ENCODE assay signal across 9 cellular contexts in genomic region chr10:3069876-3070275, GRCh38. TPM values are rescaled to one million over a fixed set of nuclear protein-coding genes. Genes with fewer than 3 reads are reported as not detected.
DNase-seq lines count a peak whose midpoint lies in the region; ATAC-seq and TF ChIP-seq lines count a peak whose summit lies in the region.
"Had no signal": no experiment of that assay in that cellular context is flagged by ENCODE, and none has a peak within 500 bp of the region (broad histone marks: within the 10 kb centered on the region; RNA-seq: fewer than 3 reads in every experiment).

No MANE protein-coding gene starts in this region.

- H3K36me3 ChIP-seq in CD4-positive, alpha-beta memory T cell (ENCODE audit: insufficient read depth, low read length), result no peaks in the 10 kb centered on the region
- no peaks in the 10 kb centered on the region for H3K36me3 ChIP-seq in gastrocnemius medialis

- H3K9me3 Mint-ChIP-seq in CD4-positive, alpha-beta memory T cell, result peaks cover 0 to 2% (median 0%) of the 10 kb centered on the region in 8 donors
- no peaks in the 10 kb centered on the region for H3K9me3 Mint-ChIP-seq in HFFc6
- H3K9me3 Mint-ChIP-seq in activated naive CD8-positive, alpha-beta T cell treated with anti-CD3 and anti-CD28 coated beads, Interleukin-2, amount 10 ng/mL, durations not matched to agents 7 days and 5 days, result no peaks in the 10 kb centered on the region
- H3K9me3 Mint-ChIP-seq in naive thymus-derived CD8-positive, alpha-beta T cell, result no peaks in the 10 kb centered on the region

- peaks cover 0 to 1% of the 10 kb centered on the region in 2 donors for H3K27me3 Mint-ChIP-seq in CD4-positive, alpha-beta memory T cell
- H3K27me3 Mint-ChIP-seq in HFFc6 (ENCODE audit: insufficient read depth), result no peaks in the 10 kb centered on the region; the same call in 1 of the 2 replicates
- H3K27me3 Mint-ChIP-seq in activated naive CD8-positive, alpha-beta T cell treated with anti-CD3 and anti-CD28 coated beads, Interleukin-2, amount 10 ng/mL, durations not matched to agents 7 days and 5 days, result peaks cover 10% of the 10 kb centered on the region
- H3K27me3 Mint-ChIP-seq in naive thymus-derived CD8-positive, alpha-beta T cell, result no peaks in the 10 kb centered on the region

- in situ Hi-C loops in gastrocnemius medialis (cut with MboI; ENCODE audit: low sequenced_read_pairs in 4 of 4), result no loop called here

- no peak for TF ChIP-seq POLR2A in gastrocnemius medialis (IDR thresholded peaks at IDR 0.05)

- no peak for DNase-seq in CD4-positive, alpha-beta memory T cell
- DNase-seq in HFFc6 (no peak), NOMO-1 treated with DMSO at 0.1 percent for 48 hours (lab: John Stamatoyannopoulos, UW; ENCODE audit: unreplicated experiment) (no peak), gastrocnemius medialis (no peak), HK-2 (ENCODE audit: unreplicated experiment) (no peak)
- no peak for DNase-seq in activated naive CD8-positive, alpha-beta T cell treated with anti-CD3 and anti-CD28 coated beads, Interleukin-2, amount 10 ng/mL, durations not matched to agents 7 days and 5 days
- no peak for DNase-seq in naive thymus-derived CD8-positive, alpha-beta T cell
- DNase-seq: activated CD4-positive, alpha-beta T cell treated with anti-CD3 and anti-CD28 coated beads, Interleukin-2, amount 50 U/mL, for 1 hour had no signal

- intact Hi-C loops in CD4-positive, alpha-beta memory T cell (cut with micrococcal nuclease), result no loop called here
- intact Hi-C loops in gastrocnemius medialis (cut with DNase I; ENCODE audit: low total_unique reads), result loop anchor here (5.0 kb wide), 2 partner anchors 32 to 67 kb away; no protein-coding TSS in a partner anchor

- ATAC-seq in activated naive CD8-positive, alpha-beta T cell treated with anti-CD3 and anti-CD28 coated beads, Interleukin-2, amount 10 ng/mL, durations not matched to agents 7 days and 5 days (ENCODE audit: low read depth), result no peak
- ATAC-seq in naive thymus-derived CD8-positive, alpha-beta T cell, result no peak
- no peak for ATAC-seq in gastrocnemius medialis
- ATAC-seq in HG03342 (IDR thresholded peaks at IDR 0.05; ENCODE audit: unreplicated experiment), result no peak

- no peaks in the 10 kb centered on the region for H3K27me3 ChIP-seq in CD4-positive, alpha-beta memory T cell (ENCODE audit: insufficient read depth, low read length)
- H3K27me3 ChIP-seq in gastrocnemius medialis, result peaks cover 17 to 33% (median 21%) of the 10 kb centered on the region in 3 donors

- POLR2A ChIA-PET in CD4-positive, alpha-beta memory T cell (lab: Charles Lee; ENCODE audit: partially characterized antibody), result interaction anchor here (1.2 kb wide), 1 partner anchor 9 kb away, joined by 5 read pairs; no protein-coding TSS in a partner anchor
- POLR2A ChIA-PET in activated naive CD8-positive, alpha-beta T cell treated with anti-CD3 and anti-CD28 coated beads, Interleukin-2, amount 10 ng/mL, durations not matched to agents 7 days and 5 days (lab: Charles Lee), result interaction anchor here (0.7 kb wide), 1 partner anchor 586 kb away, joined by 3 read pairs; no protein-coding TSS in a partner anchor
- POLR2A ChIA-PET in naive thymus-derived CD8-positive, alpha-beta T cell (lab: Charles Lee), result no interaction called here

- H3K27ac ChIP-seq in CD4-positive, alpha-beta memory T cell (ENCODE audit: low read depth, low read length), result no peak overlapping the region
- no peak overlapping the region for H3K27ac ChIP-seq in gastrocnemius medialis

- H3K27ac Mint-ChIP-seq in CD4-positive, alpha-beta memory T cell, result peak overlapping the region; percentile 8 to 82 (median 58)
- peak overlapping the region; percentile 49 for H3K27ac Mint-ChIP-seq in HFFc6
- H3K27ac Mint-ChIP-seq in activated naive CD8-positive, alpha-beta T cell treated with anti-CD3 and anti-CD28 coated beads, Interleukin-2, amount 10 ng/mL, durations not matched to agents 7 days and 5 days, result peak overlapping the region; percentile 55
- H3K27ac Mint-ChIP-seq in naive thymus-derived CD8-positive, alpha-beta T cell, result peak overlapping the region in 5 of 10 donors; percentile 20 to 86 (median 53)

- H3K9me3 ChIP-seq in CD4-positive, alpha-beta memory T cell (ENCODE audit: control insufficient read depth in 1 of 2, low read length in 2 of 2), result no peaks in the 10 kb centered on the region
- no peaks in the 10 kb centered on the region for H3K9me3 ChIP-seq in gastrocnemius medialis

- CTCF ChIA-PET in CD4-positive, alpha-beta memory T cell (lab: Charles Lee; ENCODE audit: partially characterized antibody), result interaction anchor here (1.0 to 1.7 kb wide), 3 partner anchors 9 to 37 kb away, joined by 3 to 8 read pairs (median 3); no protein-coding TSS in a partner anchor

- peaks cover 41% of the 10 kb centered on the region for H3K4me1 ChIP-seq in CD4-positive, alpha-beta memory T cell (ENCODE audit: insufficient read depth, low read length)
- peaks cover 0 to 23% of the 10 kb centered on the region in 2 donors for H3K4me1 ChIP-seq in gastrocnemius medialis

- H3K36me3 Mint-ChIP-seq in CD4-positive, alpha-beta memory T cell, result peaks cover 8 to 19% of the 10 kb centered on the region in 2 donors
- peaks cover 26% of the 10 kb centered on the region for H3K36me3 Mint-ChIP-seq in HFFc6 (ENCODE audit: low read depth)
- peaks cover 22% of the 10 kb centered on the region for H3K36me3 Mint-ChIP-seq in activated naive CD8-positive, alpha-beta T cell treated with anti-CD3 and anti-CD28 coated beads, Interleukin-2, amount 10 ng/mL, durations not matched to agents 7 days and 5 days
- H3K36me3 Mint-ChIP-seq in naive thymus-derived CD8-positive, alpha-beta T cell, result peaks cover 0 to 5% (median 0%) of the 10 kb centered on the region in 3 donors

- H3K4me3 ChIP-seq in CD4-positive, alpha-beta memory T cell (ENCODE audit: low read length in 2 of 2), result no peak overlapping the region
- H3K4me3 ChIP-seq in gastrocnemius medialis, result no peak overlapping the region

- H3K4me1 Mint-ChIP-seq in CD4-positive, alpha-beta memory T cell, result peaks cover 26 to 65% (median 44%) of the 10 kb centered on the region in 4 donors
- H3K4me1 Mint-ChIP-seq in HFFc6 (ENCODE audit: low read depth), result peaks cover 57% of the 10 kb centered on the region
- H3K4me1 Mint-ChIP-seq in activated naive CD8-positive, alpha-beta T cell treated with anti-CD3 and anti-CD28 coated beads, Interleukin-2, amount 10 ng/mL, durations not matched to agents 7 days and 5 days, result peaks cover 38% of the 10 kb centered on the region
- H3K4me1 Mint-ChIP-seq in naive thymus-derived CD8-positive, alpha-beta T cell, result peaks cover 18 to 59% (median 55%) of the 10 kb centered on the region in 4 donors

- peak overlapping the region; percentile 83 to 87 (median 85) for H3K4me3 Mint-ChIP-seq in CD4-positive, alpha-beta memory T cell
- H3K4me3 Mint-ChIP-seq in HFFc6, result peak overlapping the region; percentile 87
- H3K4me3 Mint-ChIP-seq in activated naive CD8-positive, alpha-beta T cell treated with anti-CD3 and anti-CD28 coated beads, Interleukin-2, amount 10 ng/mL, durations not matched to agents 7 days and 5 days, result peak overlapping the region; percentile 88
- peak overlapping the region; percentile 70 to 93 (median 80) for H3K4me3 Mint-ChIP-seq in naive thymus-derived CD8-positive, alpha-beta T cell

- no peak for TF ChIP-seq CTCF in HFFc6 (IDR thresholded peaks at IDR 0.05)
- no peak for TF ChIP-seq CTCF in gastrocnemius medialis (IDR thresholded peaks at IDR 0.05 in 4 of 5, conservative IDR thresholded peaks at IDR 0.05 in 1 of 5)

RNA-seq across cellular contexts. Expression of gene PFKP, which starts 2.5 kb away (rescaled TPM):
- 10 to 100 TPM; 83.2 to 83.6 TPM for total RNA-seq in CD4-positive, alpha-beta memory T cell
- 10 to 100 TPM; 62.4 to 63.1 TPM for polyA plus RNA-seq in CD4-positive, alpha-beta memory T cell
- total RNA-seq in HFFc6 (2021; fragmentation: NEBNext Ultra II Directional; extraction: Animal tissue kit (Norgen Biotek cat#: 25700)), result 100 to 1,000 TPM; 131 to 173 (median 161) TPM
- 100 to 1,000 TPM; 193 to 215 TPM for total RNA-seq in activated naive CD8-positive, alpha-beta T cell treated with anti-CD3 and anti-CD28 coated beads, Interleukin-2, amount 10 ng/mL, durations not matched to agents 7 days and 5 days
- total RNA-seq in naive thymus-derived CD8-positive, alpha-beta T cell, result 10 to 100 TPM; 62.3 to 69.5 TPM
- polyA plus RNA-seq in naive thymus-derived CD8-positive, alpha-beta T cell, result 10 to 100 TPM; 26.4 to 41.2 (median 35.7) TPM
- 100 to 1,000 TPM in 1 of 4 donors, 10 to 100 TPM in 3; 21.3 to 171 (median 38.9) TPM for total RNA-seq in gastrocnemius medialis
